In the genomic region with DNA sequence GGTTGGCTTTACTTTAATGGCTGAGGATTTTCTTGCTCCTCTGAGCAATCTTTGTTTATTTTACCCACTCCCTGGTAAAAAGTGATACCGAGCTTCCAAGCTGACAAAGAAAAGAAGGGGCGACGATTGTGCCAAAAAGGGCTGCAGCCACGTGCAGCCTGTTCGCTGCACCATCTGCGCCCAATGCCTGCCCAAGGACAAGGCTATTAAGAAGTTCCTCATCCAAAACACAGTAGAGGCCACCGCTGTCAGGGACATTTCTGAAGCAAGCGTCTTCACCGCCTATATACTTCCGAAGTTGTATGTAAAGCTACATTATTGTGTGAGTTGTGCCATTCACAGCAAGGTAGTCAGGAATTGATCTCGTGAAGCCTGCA, we compare ENCODE assay signal across 17 cellular contexts.
"Had no signal": no experiment of that assay in that cellular context is flagged by ENCODE, and none has a peak within 500 bp of the region (broad histone marks: within the 10 kb centered on the region; RNA-seq: fewer than 3 reads in every experiment).

No MANE protein-coding gene starts in this region.

- H3K9me3 ChIP-seq: gastroesophageal sphincter had no signal

- H3K9me3 Mint-ChIP-seq: activated CD4-positive, alpha-beta T cell treated with anti-CD3 and anti-CD28 coated beads, Interleukin-2, amount 10 ng/mL, durations not matched to agents 7 days and 5 days; activated naive CD4-positive, alpha-beta T cell treated with anti-CD3 and anti-CD28 coated beads, Interleukin-2, amount 10 ng/mL, durations not matched to agents 7 days and 5 days; nephron; T-cell; type B pancreatic cell; WTC11 had no signal

- H3K27ac ChIP-seq: coronary artery, epithelial cell of prostate, SK-N-MC had no signal

- H3K4me3 ChIP-seq: lung, SK-N-MC had no signal

- H3K4me3 Mint-ChIP-seq: activated CD4-positive, alpha-beta T cell treated with anti-CD3 and anti-CD28 coated beads, Interleukin-2, amount 10 ng/mL, durations not matched to agents 7 days and 5 days; activated naive CD4-positive, alpha-beta T cell treated with anti-CD3 and anti-CD28 coated beads, Interleukin-2, amount 10 ng/mL, durations not matched to agents 7 days and 5 days; T-cell; type B pancreatic cell; WTC11 had no signal

- H3K27me3 Mint-ChIP-seq: T-cell had no signal

- H3K27me3 ChIP-seq: gastroesophageal sphincter had no signal

- H3K36me3 Mint-ChIP-seq: activated naive CD4-positive, alpha-beta T cell treated with anti-CD3 and anti-CD28 coated beads, Interleukin-2, amount 10 ng/mL, durations not matched to agents 7 days and 5 days; type B pancreatic cell; WTC11 had no signal

- ATAC-seq: gastroesophageal sphincter, T-cell, WTC11 had no signal

- DNase-seq: activated CD4-positive, alpha-beta T cell treated with anti-CD3 and anti-CD28 coated beads, Interleukin-2, amount 10 ng/mL, durations not matched to agents 7 days and 5 days; activated CD8-positive, alpha-beta memory T cell treated with anti-CD3 and anti-CD28 coated beads for 24 hours; activated naive CD4-positive, alpha-beta T cell treated with anti-CD3 and anti-CD28 coated beads, Interleukin-2, amount 10 ng/mL, durations not matched to agents 7 days and 5 days; caudate nucleus; effector memory CD4-positive, alpha-beta T cell; stimulated activated CD4-positive, alpha-beta T cell treated with anti-CD3 and anti-CD28 coated beads, Interleukin-15, amount 100 ng/mL, for 24 hours; stimulated activated CD4-positive, alpha-beta T cell treated with anti-CD3 and anti-CD28 coated beads, Interleukin-4, amount 100 ng/mL, for 4 hours; substantia nigra; T-cell had no signal

- H3K27ac Mint-ChIP-seq: activated CD4-positive, alpha-beta T cell treated with anti-CD3 and anti-CD28 coated beads, Interleukin-2, amount 10 ng/mL, durations not matched to agents 7 days and 5 days; activated naive CD4-positive, alpha-beta T cell treated with anti-CD3 and anti-CD28 coated beads, Interleukin-2, amount 10 ng/mL, durations not matched to agents 7 days and 5 days; WTC11 had no signal
